In the genomic region with DNA sequence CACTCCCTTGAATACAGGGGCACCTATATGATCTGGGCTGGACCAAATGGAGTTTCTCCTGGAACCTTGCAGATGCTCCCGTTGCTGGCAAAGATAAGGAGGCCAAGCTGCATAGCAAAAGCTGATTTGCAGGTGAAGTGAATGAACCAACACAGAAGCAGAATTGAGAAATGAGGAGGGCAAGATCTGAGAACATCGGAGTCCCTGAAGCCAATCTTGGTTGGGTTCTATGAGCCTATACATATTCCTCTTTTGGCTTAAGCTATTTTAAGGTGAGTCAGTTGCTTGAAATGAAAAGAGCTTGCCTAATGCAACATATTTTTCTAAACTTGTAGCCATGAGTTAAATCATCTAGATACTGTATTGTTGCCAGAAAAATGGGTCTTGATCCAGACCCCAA, we compare ENCODE assay signal across 1 cellular context.
TF ChIP-seq lines count a peak whose summit lies in the region.

No MANE protein-coding gene starts in this region.

TF ChIP-seq in GM23338, 12 proteins besides CTCF, POLR2A, EP300 and RAD21 (continued from another document):
- no peak for TF ChIP-seq REST (IDR thresholded peaks at IDR 0.05; ENCODE audit: unreplicated experiment)
- no peak for TF ChIP-seq CREB1 (CRISPR knock-in tag; IDR thresholded peaks at IDR 0.05; ENCODE audit: low read depth)
- TF ChIP-seq NANOG (IDR thresholded peaks at IDR 0.05; ENCODE audit: borderline replicate concordance): no peak
- TF ChIP-seq EZH2 (IDR thresholded peaks at IDR 0.05; ENCODE audit: low read depth, unreplicated experiment): no peak
- TF ChIP-seq ZNF462 (CRISPR knock-in tag; IDR thresholded peaks at IDR 0.05): no peak
